ENCODE assay signal across 15 cellular contexts in genomic region chr10:130637271-130637670, GRCh38.
DNase-seq lines count a peak whose midpoint lies in the region; ATAC-seq and TF ChIP-seq lines count a peak whose summit lies in the region.
"Had no signal": no experiment of that assay in that cellular context is flagged by ENCODE, and none has a peak within 500 bp of the region (broad histone marks: within the 10 kb centered on the region; RNA-seq: fewer than 3 reads in every experiment).

No MANE protein-coding gene starts in this region.

- peak overlapping the region; percentile 78 for H3K27ac Mint-ChIP-seq in MCF 10A (ENCODE audit: low read depth, unreplicated experiment)
- H3K27ac Mint-ChIP-seq in endodermal cell = no peak overlapping the region
- peak overlapping the region; percentile 70 for H3K27ac Mint-ChIP-seq in mesothelial cell of epicardium
- H3K27ac Mint-ChIP-seq: B cell; CD8-positive, alpha-beta T cell; H9 had no signal

- 29 to 48% methylated on average over 1 to 3 of the region's 3 CpGs for WGBS in endodermal cell (ENCODE audit: insufficient coverage in 1 of 2, insufficient read length in 1 of 2), 2 experiments

- no peak for TF ChIP-seq POLR2A in breast epithelium (IDR thresholded peaks at IDR 0.05)

- H3K4me3 ChIP-seq in breast epithelium (no peak overlapping the region), endodermal cell (ENCODE audit: low read length) (peak overlapping the region; percentile 25)
- H3K4me3 ChIP-seq: BLaER1 treated with 17β-estradiol and CSF1 and Interleukin-3, amounts not matched to agents 10 nM and 100 nM had no signal

- H3K4me1 ChIP-seq in breast epithelium (no peaks in the 10 kb centered on the region), endodermal cell (ENCODE audit: control insufficient read depth, insufficient read depth, low read length) (peaks cover 12% of the 10 kb centered on the region)

- no peaks in the 10 kb centered on the region for H3K36me3 Mint-ChIP-seq in MCF 10A (ENCODE audit: insufficient read depth, unreplicated experiment)
- H3K36me3 Mint-ChIP-seq in endodermal cell (ENCODE audit: low read depth) = no peaks in the 10 kb centered on the region
- no peaks in the 10 kb centered on the region for H3K36me3 Mint-ChIP-seq in mesothelial cell of epicardium
- H3K36me3 Mint-ChIP-seq: CD8-positive, alpha-beta T cell had no signal

- H3K27me3 Mint-ChIP-seq in MCF 10A (ENCODE audit: insufficient read depth, unreplicated experiment) = no peaks in the 10 kb centered on the region
- H3K27me3 Mint-ChIP-seq in endodermal cell (ENCODE audit: insufficient read depth) = peaks cover 25% of the 10 kb centered on the region
- no peaks in the 10 kb centered on the region for H3K27me3 Mint-ChIP-seq in mesothelial cell of epicardium (ENCODE audit: low read depth)

- POLR2A ChIA-PET in MCF 10A (lab: Yijun Ruan, JAX) = no interaction called here

- H3K9me3 Mint-ChIP-seq in MCF 10A (ENCODE audit: unreplicated experiment) (peaks cover 7% of the 10 kb centered on the region), endodermal cell (peaks cover 1% of the 10 kb centered on the region), mesothelial cell of epicardium (peaks cover 9% of the 10 kb centered on the region)
- H3K9me3 Mint-ChIP-seq: CD8-positive, alpha-beta T cell; H9 had no signal

- no peak for ATAC-seq in GM21717 (IDR thresholded peaks at IDR 0.05; ENCODE audit: unreplicated experiment)
- ATAC-seq: CD8-positive, alpha-beta T cell had no signal

- intact Hi-C loops in MCF 10A (cut with micrococcal nuclease) (no loop called here), breast epithelium (cut with DNase I; ENCODE audit: low total_unique reads) (no loop called here)

- H3K4me1 Mint-ChIP-seq in MCF 10A (ENCODE audit: insufficient read depth, unreplicated experiment) = peaks cover 9% of the 10 kb centered on the region
- peaks cover 30% of the 10 kb centered on the region for H3K4me1 Mint-ChIP-seq in endodermal cell
- H3K4me1 Mint-ChIP-seq in mesothelial cell of epicardium = peaks cover 29% of the 10 kb centered on the region
- H3K4me1 Mint-ChIP-seq: B cell had no signal

- TF ChIP-seq CTCF in MCF 10A (IDR thresholded peaks at IDR 0.05; ENCODE audit: unreplicated experiment) (no peak), breast epithelium (IDR thresholded peaks at IDR 0.05) (no peak), endodermal cell (conservative IDR thresholded peaks at IDR 0.05) (no peak), mesothelial cell of epicardium (IDR thresholded peaks at IDR 0.05; ENCODE audit: unreplicated experiment) (no peak)

- DNase-seq in MCF 10A (ENCODE audit: unreplicated experiment) (peak; percentile 59), breast epithelium (ENCODE audit: low spot score in 2 of 2) (no peak), endodermal cell (no peak), mesothelial cell of epicardium (ENCODE audit: low spot score in 2 of 2, unreplicated experiment in 2 of 2) (no peak), islet precursor cell (no peak), NCI-H2227 (lab: John Stamatoyannopoulos, UW; ENCODE audit: unreplicated experiment) (no peak)
- DNase-seq: 8988T; Calu3; CD8-positive, alpha-beta T cell; DMS79 treated with DMSO at 0.1 percent for 48 hours; GF-D8; H9 had no signal

- CTCF ChIA-PET in MCF 10A (lab: Yijun Ruan, JAX) = interaction anchor here (0.7 kb wide), 1 partner anchor 1150 kb away, joined by 3 read pairs; no protein-coding TSS in a partner anchor

- no TSS peak for BruUV-seq in MCF 10A (replicated peaks; lab: Mats Ljungman, UMichigan)

- H3K9ac ChIP-seq in endodermal cell (ENCODE audit: extremely low read depth, low read length, poor library complexity, severe bottlenecking) = no peak overlapping the region
- H3K9ac ChIP-seq: BLaER1 treated with 17β-estradiol and CSF1 and Interleukin-3, amounts not matched to agents 10 nM and 100 nM had no signal

- peaks cover 0 to 22% of the 10 kb centered on the region in 2 donors for H3K27me3 ChIP-seq in breast epithelium
- H3K27me3 ChIP-seq in endodermal cell (ENCODE audit: control insufficient read depth, insufficient read depth, low read length, poor library complexity, severe bottlenecking) = no peaks in the 10 kb centered on the region

- H3K4me3 Mint-ChIP-seq in MCF 10A (ENCODE audit: unreplicated experiment) (peak overlapping the region; percentile 1), endodermal cell (no peak overlapping the region), mesothelial cell of epicardium (no peak overlapping the region)
- H3K4me3 Mint-ChIP-seq: B cell; CD8-positive, alpha-beta T cell; H9 had no signal

- H3K27ac ChIP-seq in breast epithelium = no peak overlapping the region
- H3K27ac ChIP-seq in endodermal cell (ENCODE audit: low read depth, low read length) = no peak overlapping the region
- H3K27ac ChIP-seq: BLaER1 treated with 17β-estradiol and CSF1 and Interleukin-3, amounts not matched to agents 10 nM and 100 nM had no signal

- H3K36me3 ChIP-seq in breast epithelium (no peaks in the 10 kb centered on the region), endodermal cell (ENCODE audit: control insufficient read depth, insufficient read depth, low read length) (no peaks in the 10 kb centered on the region)
- H3K36me3 ChIP-seq: BLaER1 treated with 17β-estradiol and CSF1 and Interleukin-3, amounts not matched to agents 10 nM and 100 nM had no signal

- H3K9me3 ChIP-seq in breast epithelium (peaks cover 0 to 7% of the 10 kb centered on the region in 2 donors), endodermal cell (ENCODE audit: control insufficient read depth, low read length) (peaks cover 3% of the 10 kb centered on the region)
